In genomic region chr4:174764105-174764729, GRCh38 we compare ENCODE assay signal across 8 cellular contexts.
DNase-seq lines count a peak whose midpoint lies in the region; ATAC-seq, FAIRE-seq and TF ChIP-seq lines count a peak whose summit lies in the region.

No MANE protein-coding gene starts in this region.

- peak; percentile 70 for ATAC-seq in GM19372 (IDR thresholded peaks at IDR 0.05; ENCODE audit: low read depth, unreplicated experiment)
- ATAC-seq in HG03354 (IDR thresholded peaks at IDR 0.05; ENCODE audit: poor library complexity, severe bottlenecking, unreplicated experiment): peak; percentile 79
- peak; percentile 52 for ATAC-seq in memory B cell (ENCODE audit: low read depth)

- no peak for TF ChIP-seq POLR2A in testis (IDR thresholded peaks at IDR 0.05)

- no peaks in the 10 kb centered on the region for H3K27me3 ChIP-seq in bronchial epithelial cell (ENCODE audit: control insufficient read depth, insufficient read depth, low read length)
- H3K27me3 ChIP-seq in testis: no peaks in the 10 kb centered on the region

- no peak overlapping the region for H3K27ac Mint-ChIP-seq in memory B cell

- peaks cover 2% of the 10 kb centered on the region for H3K9me3 Mint-ChIP-seq in memory B cell

- no peak for FAIRE-seq in bronchial epithelial cell (lab: Jason Lieb, UNC)

- no peak overlapping the region for H3K4me3 ChIP-seq in bronchial epithelial cell (ENCODE audit: low read depth, low read length)
- no peak overlapping the region for H3K4me3 ChIP-seq in testis

- H3K4me1 ChIP-seq in testis: no peaks in the 10 kb centered on the region

- H3K27ac ChIP-seq in testis: no peak overlapping the region

- 70 to 73% methylated on average over 7 of the region's 7 CpGs for WGBS in testis, 2 donors

- no peak overlapping the region for H3K4me3 Mint-ChIP-seq in memory B cell

- DNase-seq in CMK (ENCODE audit: low read depth) (peak; percentile 5), NCI-H526 (lab: John Stamatoyannopoulos, UW) (peak; percentile 1 to 62), bronchial epithelial cell (ENCODE audit: low read depth) (peak; percentile 54), memory B cell (ENCODE audit: low spot score in 2 of 2) (no peak), testis (no peak)
- DNase-seq in stimulated activated CD4-positive, alpha-beta T cell treated with anti-CD3 and anti-CD28 coated beads, Interleukin-15, amount 100 ng/mL, for 24 hours: no peak

- H3K4me1 Mint-ChIP-seq in memory B cell: peaks cover 7% of the 10 kb centered on the region

- H3K9me3 ChIP-seq in testis: no peaks in the 10 kb centered on the region

- no peaks in the 10 kb centered on the region for H3K27me3 Mint-ChIP-seq in memory B cell

- TF ChIP-seq CTCF in bronchial epithelial cell (IDR thresholded peaks at IDR 0.05; ENCODE audit: insufficient read depth, low read length, severe bottlenecking) (peak; percentile 29), testis (IDR thresholded peaks at IDR 0.05) (peak in 1 of 3 experiments; percentile 62)

- intact Hi-C loops in testis (cut with DNase I; ENCODE audit: low total_unique reads): no loop called here

- H3K36me3 Mint-ChIP-seq in memory B cell: peaks cover 2% of the 10 kb centered on the region

- H3K36me3 ChIP-seq in bronchial epithelial cell (ENCODE audit: control insufficient read depth, insufficient read depth, low read length) (no peaks in the 10 kb centered on the region), testis (ENCODE audit: low read depth, missing control alignments) (no peaks in the 10 kb centered on the region)

Comparison
In these comparisons a context has a peak if more than half of its experiments do, and no peak if none do; other contexts are left out.
1. DNase-seq: peak in CMK (single experiment), NCI-H526 (2 of 2) and bronchial epithelial cell (single experiment); none in memory B cell (0 of 2), stimulated activated CD4-positive, alpha-beta T cell treated with anti-CD3 and anti-CD28 coated beads, Interleukin-15, amount 100 ng/mL, for 24 hours (single experiment) and testis (single experiment).
2. Peak in every context shown above with its lines, with median percentiles within 50 percentile points of each other: ATAC-seq.